ENCODE assay signal across 8 cellular contexts in genomic region chr3:58306662-58307286, GRCh38. TPM values are rescaled to one million over a fixed set of nuclear protein-coding genes. Genes with fewer than 3 reads are reported as not detected.
A peak's percentile ranks its signal among the peaks of the same experiment; 100 is the strongest.
DNase-seq lines count a peak whose midpoint lies in the region; ATAC-seq, FAIRE-seq and TF ChIP-seq lines count a peak whose summit lies in the region.

No MANE protein-coding gene starts in this region.

- no peak for TF ChIP-seq POLR2A in A549 (IDR thresholded peaks at IDR 0.05; ENCODE audit: low read length)

- H3K9me3 Mint-ChIP-seq in activated CD4-positive, alpha-beta memory T cell treated with anti-CD3 and anti-CD28 coated beads for 36 hours: no peaks in the 10 kb centered on the region

- H3K4me3 Mint-ChIP-seq in activated CD4-positive, alpha-beta memory T cell treated with anti-CD3 and anti-CD28 coated beads for 36 hours: peak overlapping the region; percentile 94

- H3K4me1 ChIP-seq in A549 (peaks cover 16% of the 10 kb centered on the region), HUES48 (ENCODE audit: control insufficient read depth, insufficient read depth, low read length) (peaks cover 7% of the 10 kb centered on the region; the same call in 1 of the 2 replicates), muscle layer of duodenum (ENCODE audit: control insufficient read depth in 1 of 2, insufficient read depth in 2 of 2, low read length in 2 of 2) (peaks cover 14 to 30% of the 10 kb centered on the region in 2 donors), upper lobe of right lung (peaks cover 24% of the 10 kb centered on the region)

- DNase-seq in A549 (ENCODE audit: low read depth in 1 of 2, low spot score in 1 of 2) (peak; percentile 40 to 49), epithelial cell of esophagus (ENCODE audit: low read depth) (peak; percentile 61), upper lobe of right lung (peak; percentile 67), DMS114 treated with DMSO at 0.1 percent for 48 hours (lab: John Stamatoyannopoulos, UW; ENCODE audit: unreplicated experiment) (no peak)
- peak; percentile 40 for DNase-seq in activated CD4-positive, alpha-beta memory T cell treated with anti-CD3 and anti-CD28 coated beads for 36 hours

- H3K4me1 Mint-ChIP-seq in activated CD4-positive, alpha-beta memory T cell treated with anti-CD3 and anti-CD28 coated beads for 36 hours (ENCODE audit: low read depth): peaks cover 32% of the 10 kb centered on the region

- POLR2A ChIA-PET in A549 (lab: Yijun Ruan, JAX): interaction anchor here (0.7 to 1.9 kb wide), 5 partner anchors 10 to 122 kb away, joined by 3 to 12 read pairs (median 3); no protein-coding TSS in a partner anchor
- POLR2A ChIA-PET in activated CD4-positive, alpha-beta memory T cell treated with anti-CD3 and anti-CD28 coated beads for 36 hours (lab: Charles Lee): interaction anchor here (0.6 to 2.0 kb wide), 16 partner anchors 9 to 652 kb away, joined by 3 to 10 read pairs (median 4); partner anchors contain the start of genes PDHB, PXK and SLMAP

- peak overlapping the region; percentile 99 for H3K9ac ChIP-seq in HUES48 (ENCODE audit: low read depth, low read length)

- TF ChIP-seq CTCF in A549 (IDR thresholded peaks at IDR 0.05) (no peak), epithelial cell of esophagus (IDR thresholded peaks at IDR 0.05; ENCODE audit: insufficient read depth, low read depth, low read length, missing control alignments) (peak; percentile 36), upper lobe of right lung (IDR thresholded peaks at IDR 0.05) (no peak)

- H3K27ac ChIP-seq in A549: peak overlapping the region; percentile 87 to 97
- peak overlapping the region; percentile 98 for H3K27ac ChIP-seq in HUES48 (ENCODE audit: low read depth, low read length)
- H3K27ac ChIP-seq in muscle layer of duodenum (ENCODE audit: low read length): peak overlapping the region; percentile 97
- peak overlapping the region; percentile 99 for H3K27ac ChIP-seq in upper lobe of right lung

- WGBS in A549 (ENCODE audit: missing lambda C conversion rate): 2% methylated on average over 19 of the region's 19 CpGs

- no peaks in the 10 kb centered on the region for H3K9me3 ChIP-seq in A549
- H3K9me3 ChIP-seq in HUES48 (ENCODE audit: control insufficient read depth, insufficient read depth, low read length): no peaks in the 10 kb centered on the region
- no peaks in the 10 kb centered on the region for H3K9me3 ChIP-seq in muscle layer of duodenum (ENCODE audit: control insufficient read depth in 1 of 2, low read length in 2 of 2)
- no peaks in the 10 kb centered on the region for H3K9me3 ChIP-seq in upper lobe of right lung

- peaks cover under 1% of the 10 kb centered on the region for H3K27me3 Mint-ChIP-seq in activated CD4-positive, alpha-beta memory T cell treated with anti-CD3 and anti-CD28 coated beads for 36 hours

- H3K36me3 Mint-ChIP-seq in activated CD4-positive, alpha-beta memory T cell treated with anti-CD3 and anti-CD28 coated beads for 36 hours: peaks cover 18% of the 10 kb centered on the region

- CTCF ChIA-PET in A549 (lab: Yijun Ruan, JAX): interaction anchor here (0.7 to 4.8 kb wide), 45 partner anchors 10 to 325 kb away, joined by 3 to 35 read pairs (median 4); partner anchors contain the start of genes ABHD6 and PXK
- CTCF ChIA-PET in activated CD4-positive, alpha-beta memory T cell treated with anti-CD3 and anti-CD28 coated beads for 36 hours (lab: Charles Lee): interaction anchor here (0.7 to 4.5 kb wide), 60 partner anchors 10 to 549 kb away, joined by 3 to 56 read pairs (median 4); partner anchors contain the start of genes ABHD6, ACOX2, FLNB and KCTD6

- H3K4me3 ChIP-seq in A549 (peak overlapping the region; percentile 96), HUES48 (ENCODE audit: low read depth, low read length) (peak overlapping the region; percentile 89), epithelial cell of esophagus (ENCODE audit: low read length) (peak overlapping the region; percentile 100), muscle layer of duodenum (ENCODE audit: low read depth in 1 of 2, low read length in 2 of 2) (peak overlapping the region; percentile 82 to 98), upper lobe of right lung (peak overlapping the region; percentile 80)

- no peak for TF ChIP-seq RAD21 in A549 (conservative IDR thresholded peaks at IDR 0.05 in 1 of 2, IDR thresholded peaks at IDR 0.05 in 1 of 2)

- H3K36me3 ChIP-seq in HUES48 (ENCODE audit: control insufficient read depth, insufficient read depth, low read length) (peaks cover 38% of the 10 kb centered on the region), muscle layer of duodenum (ENCODE audit: control insufficient read depth in 1 of 2, insufficient read depth in 2 of 2, low read length in 2 of 2) (peaks cover 5 to 17% of the 10 kb centered on the region in 2 donors), upper lobe of right lung (peaks cover 21% of the 10 kb centered on the region)

- peak overlapping the region; percentile 91 for H3K4me2 ChIP-seq in A549

- intact Hi-C loops in activated CD4-positive, alpha-beta memory T cell treated with anti-CD3 and anti-CD28 coated beads for 36 hours (cut with micrococcal nuclease): loop anchor here (1.0 to 2.0 kb wide), 11 partner anchors 18 to 324 kb away; partner anchors contain the start of genes ABHD6, FLNB, KCTD6 and PDHB
- intact Hi-C loops in upper lobe of right lung (cut with DNase I): no loop called here

- ATAC-seq in A549 (peak; percentile 80 to 85), GM18498 (IDR thresholded peaks at IDR 0.05; ENCODE audit: unreplicated experiment) (peak; percentile 34), upper lobe of right lung (peak; percentile 34)

- FAIRE-seq in A549 (lab: Jason Lieb, UNC): no peak

- no peak for TF ChIP-seq EP300 in A549 (IDR thresholded peaks at IDR 0.05)

- no peaks in the 10 kb centered on the region for H3K27me3 ChIP-seq in HUES48 (ENCODE audit: control insufficient read depth, insufficient read depth, low read length)
- H3K27me3 ChIP-seq in muscle layer of duodenum (ENCODE audit: low read depth, low read length): no peaks in the 10 kb centered on the region
- no peaks in the 10 kb centered on the region for H3K27me3 ChIP-seq in upper lobe of right lung

- peak overlapping the region; percentile 98 for H3K27ac Mint-ChIP-seq in activated CD4-positive, alpha-beta memory T cell treated with anti-CD3 and anti-CD28 coated beads for 36 hours

TF ChIP-seq in A549, 52 proteins besides CTCF, POLR2A, EP300 and RAD21:
- peak; percentile 0; the same call in 1 of the 2 replicates for TF ChIP-seq HMGXB4 (CRISPR knock-in tag; IDR thresholded peaks at IDR 0.05; ENCODE audit: borderline replicate concordance)
- TF ChIP-seq HEYL (CRISPR knock-in tag; IDR thresholded peaks at IDR 0.05): no peak
- no peak for TF ChIP-seq HDAC2 (IDR thresholded peaks at IDR 0.05)
- TF ChIP-seq E2F6 (IDR thresholded peaks at IDR 0.05; ENCODE audit: borderline replicate concordance, low read depth): no peak

RNA-seq across cellular contexts. Expression of gene HTD2, which starts 0.5 kb away (rescaled TPM):
- polyA plus RNA-seq in A549 (2011; rRNA removed) (7.8 and 8.4 TPM in 2 replicates), A549 (2017; fragmentation: RNase III; extraction: RNeasy Plus Mini Kit Qiagen cat#74134 plus additional on column Dnase treatment) (3.9 to 4.9 TPM (median 4.6 TPM) in 3 replicates)
- polyA plus RNA-seq in A549 (2012; cell fraction: cytosol; rRNA removed): 1.9 and 3.0 TPM in 2 replicates
- polyA plus RNA-seq in A549 (2012; cell fraction: nucleus; rRNA removed): 0.86 and 1.4 TPM in 2 replicates
- 3.6 and 5.1 TPM in 2 replicates for polyA minus RNA-seq in A549 (2011; rRNA and poly(A)+ RNA removed)
- total RNA-seq in activated CD4-positive, alpha-beta memory T cell treated with anti-CD3 and anti-CD28 coated beads for 36 hours: 1 to 10 TPM; 7.6 to 9.5 TPM
- total RNA-seq in upper lobe of right lung: 6.2 TPM

RNA-seq across cellular contexts. Expression of gene RPP14, which starts 0.7 kb away (rescaled TPM):
- polyA plus RNA-seq in A549 (2011; rRNA removed) (14.1 and 21.5 TPM in 2 replicates), A549 (2017; fragmentation: RNase III; extraction: RNeasy Plus Mini Kit Qiagen cat#74134 plus additional on column Dnase treatment) (12.8 to 15.6 TPM (median 13.2 TPM) in 3 replicates)
- 5.6 TPM in 2 replicates for polyA plus RNA-seq in A549 (2012; cell fraction: cytosol; rRNA removed)
- polyA plus RNA-seq in A549 (2012; cell fraction: nucleus; rRNA removed): 2.3 and 2.6 TPM in 2 replicates
- polyA minus RNA-seq in A549 (2011; rRNA and poly(A)+ RNA removed): 7.7 and 10.2 TPM in 2 replicates
- total RNA-seq in activated CD4-positive, alpha-beta memory T cell treated with anti-CD3 and anti-CD28 coated beads for 36 hours: 10 to 100 TPM; 14.0 to 15.4 TPM
- total RNA-seq in upper lobe of right lung: 13.6 TPM

RNA-seq across cellular contexts. Expression of gene PXK, which starts 25.9 kb away (rescaled TPM):
- polyA plus RNA-seq in A549 (2011; rRNA removed) (10.4 and 10.5 TPM in 2 replicates), A549 (2017; fragmentation: RNase III; extraction: RNeasy Plus Mini Kit Qiagen cat#74134 plus additional on column Dnase treatment) (4.1 to 4.6 TPM (median 4.4 TPM) in 3 replicates)
- 3.2 and 3.8 TPM in 2 replicates for polyA plus RNA-seq in A549 (2012; cell fraction: cytosol; rRNA removed)
- 2.7 TPM in 2 replicates for polyA plus RNA-seq in A549 (2012; cell fraction: nucleus; rRNA removed)
- polyA minus RNA-seq in A549 (2011; rRNA and poly(A)+ RNA removed): 6.7 and 7.7 TPM in 2 replicates
- total RNA-seq in activated CD4-positive, alpha-beta memory T cell treated with anti-CD3 and anti-CD28 coated beads for 36 hours: 10 to 100 TPM; 40.9 to 45.4 TPM
- total RNA-seq in upper lobe of right lung: 29.8 TPM
